Comparison of ENCODE assay signal across 22 cellular contexts in the genomic region with DNA sequence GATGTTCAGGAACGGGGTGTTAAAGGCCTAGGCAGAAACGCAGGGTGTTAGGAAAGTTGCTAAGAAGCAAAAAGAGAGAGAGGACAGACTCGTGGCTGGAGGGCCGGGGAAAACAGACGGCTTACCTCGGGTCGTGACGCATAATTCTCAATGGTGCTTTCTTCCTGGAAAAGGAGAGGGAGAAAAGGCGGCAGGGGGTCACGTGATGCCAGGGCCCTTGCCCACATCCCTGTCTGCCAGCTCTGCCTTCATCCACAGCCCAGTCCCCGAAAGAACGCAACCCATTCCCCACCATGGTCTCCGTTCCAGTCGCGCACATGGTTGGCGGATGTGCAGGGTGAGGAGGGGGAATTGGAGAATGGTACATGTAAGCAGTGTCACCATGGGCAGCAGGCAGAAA. TPM values are rescaled to one million over a fixed set of nuclear protein-coding genes. Genes with fewer than 3 reads are reported as not detected.
A peak's percentile ranks its signal among the peaks of the same experiment; 100 is the strongest.
DNase-seq lines count a peak whose midpoint lies in the region; ATAC-seq, FAIRE-seq and TF ChIP-seq lines count a peak whose summit lies in the region.
"Had no signal": no experiment of that assay in that cellular context is flagged by ENCODE, and none has a peak within 500 bp of the region (broad histone marks: within the 10 kb centered on the region; RNA-seq: fewer than 3 reads in every experiment).

No MANE protein-coding gene starts in this region.

- no peaks in the 10 kb centered on the region for H3K79me2 ChIP-seq in mesendoderm (ENCODE audit: control insufficient read depth, insufficient read depth, low read length)

- H3K9me3 ChIP-seq in A549 (no peaks in the 10 kb centered on the region), suprapubic skin (no peaks in the 10 kb centered on the region), A673 (ENCODE audit: low read depth, low read length, poor library complexity, severe bottlenecking) (no peaks in the 10 kb centered on the region)
- H3K9me3 ChIP-seq: BLaER1 had no signal

- WGBS in A549 (ENCODE audit: missing lambda C conversion rate): 50% methylated on average over 16 of the region's 16 CpGs
- no CpG with 5 or more reads among the region's 16 CpGs for WGBS in mesendoderm (ENCODE audit: extremely low coverage, insufficient coverage, low lambda C conversion rate)
- 82% methylated on average over 16 of the region's 16 CpGs for WGBS in suprapubic skin

- H2BK5ac ChIP-seq in mesendoderm (ENCODE audit: low read length): no peak overlapping the region

- H3K4me2 ChIP-seq in A549 (no peak overlapping the region), mesendoderm (ENCODE audit: low read length) (no peak overlapping the region)
- H3K4me2 ChIP-seq: BLaER1 had no signal

- no peaks in the 10 kb centered on the region for H3K36me3 ChIP-seq in mesendoderm (ENCODE audit: control insufficient read depth, insufficient read depth, low read length)
- no peaks in the 10 kb centered on the region for H3K36me3 ChIP-seq in suprapubic skin
- H3K36me3 ChIP-seq in A673 (ENCODE audit: insufficient read depth, low read length, poor library complexity, severe bottlenecking): no peaks in the 10 kb centered on the region
- H3K36me3 ChIP-seq: BLaER1 had no signal

- no peak overlapping the region for H3K4me3 ChIP-seq in A549
- no peak overlapping the region for H3K4me3 ChIP-seq in mesendoderm (ENCODE audit: low read length)
- peak overlapping the region; percentile 21 for H3K4me3 ChIP-seq in suprapubic skin
- H3K4me3 ChIP-seq in A673 (ENCODE audit: low read depth, low read length, poor library complexity, severe bottlenecking): no peak overlapping the region
- H3K4me3 ChIP-seq: BLaER1 had no signal

- no peak overlapping the region for H4K8ac ChIP-seq in mesendoderm (ENCODE audit: low read depth, low read length)

- no peak overlapping the region for H3K9ac ChIP-seq in mesendoderm (ENCODE audit: low read length)
- H3K9ac ChIP-seq: BLaER1 had no signal

- TF ChIP-seq EP300 in A549 (IDR thresholded peaks at IDR 0.05) (no peak), Ishikawa (IDR thresholded peaks at IDR 0.05; ENCODE audit: borderline replicate concordance) (no peak), suprapubic skin (IDR thresholded peaks at IDR 0.05) (no peak)

- TF ChIP-seq POLR2A in A549 (IDR thresholded peaks at IDR 0.05; ENCODE audit: low read length) (no peak), suprapubic skin (IDR thresholded peaks at IDR 0.05) (no peak)

- H2BK120ac ChIP-seq in mesendoderm (ENCODE audit: low read depth, low read length): no peak overlapping the region

- BruUV-seq in A673 (replicated peaks; lab: Mats Ljungman, UMichigan): no TSS peak

- H2AK5ac ChIP-seq in mesendoderm (ENCODE audit: low read length): peak overlapping the region; percentile 90

- H4K5ac ChIP-seq in mesendoderm (ENCODE audit: low read length): no peak overlapping the region

- TF ChIP-seq RAD21 in A549 (conservative IDR thresholded peaks at IDR 0.05 in 1 of 2, IDR thresholded peaks at IDR 0.05 in 1 of 2) (no peak), Ishikawa (IDR thresholded peaks at IDR 0.05; ENCODE audit: low read depth) (no peak)

- POLR2A ChIA-PET in A549 (lab: Yijun Ruan, JAX) (no interaction called here), A673 (lab: Charles Lee; ENCODE audit: low non-redundant PET) (no interaction called here)

- no peak for FAIRE-seq in A549 (lab: Jason Lieb, UNC)
- FAIRE-seq: A204.1, GM12892, GM18507, H1, HepG2 had no signal

- ATAC-seq in A549: no peak
- no peak for ATAC-seq in Right ventricle myocardium superior (ENCODE audit: poor library complexity)
- ATAC-seq: HepG2 had no signal

- H3K4me1 ChIP-seq in A549: no peaks in the 10 kb centered on the region
- no peaks in the 10 kb centered on the region for H3K4me1 ChIP-seq in mesendoderm (ENCODE audit: control insufficient read depth, low read depth, low read length)
- peaks cover 34% of the 10 kb centered on the region for H3K4me1 ChIP-seq in suprapubic skin
- no peaks in the 10 kb centered on the region for H3K4me1 ChIP-seq in A673 (ENCODE audit: insufficient read depth, low read length, poor library complexity, severe bottlenecking)

- no peak overlapping the region for H3K4ac ChIP-seq in mesendoderm (ENCODE audit: low read depth, low read length)

- TF ChIP-seq CTCF in A549 (IDR thresholded peaks at IDR 0.05) (no peak), suprapubic skin (IDR thresholded peaks at IDR 0.05) (no peak), A673 (conservative IDR thresholded peaks at IDR 0.05; ENCODE audit: low read depth, low read length) (no peak)

- no peak overlapping the region for H3K18ac ChIP-seq in mesendoderm (ENCODE audit: low read length)

- H3K23ac ChIP-seq in mesendoderm (ENCODE audit: low read length): no peak overlapping the region

- no peak overlapping the region for H3K27ac ChIP-seq in A549
- no peak overlapping the region for H3K27ac ChIP-seq in mesendoderm (ENCODE audit: low read depth, low read length)
- no peak overlapping the region for H3K27ac ChIP-seq in suprapubic skin
- H3K27ac ChIP-seq in A673 (ENCODE audit: low read depth, low read length, poor library complexity, severe bottlenecking): no peak overlapping the region
- H3K27ac ChIP-seq: BLaER1 had no signal

- no peaks in the 10 kb centered on the region for H3K79me1 ChIP-seq in mesendoderm (ENCODE audit: low read length)

- CTCF ChIA-PET in A549 (lab: Yijun Ruan, JAX) (interaction anchor here (0.8 to 10.4 kb wide), 7 partner anchors 7 to 136 kb away, joined by 3 to 256 read pairs (median 23); a partner anchor contains a TSS), A673 (lab: Charles Lee) (no interaction called here)

- H3K27me3 ChIP-seq in mesendoderm (ENCODE audit: insufficient read depth, low read length, poor library complexity) (no peaks in the 10 kb centered on the region), suprapubic skin (peaks cover 11% of the 10 kb centered on the region), A673 (replicated peaks; ENCODE audit: insufficient read depth, low read depth, low read length, poor library complexity) (peaks cover 60% of the 10 kb centered on the region)
- H3K27me3 ChIP-seq: BLaER1 had no signal

- no peak overlapping the region for H3K56ac ChIP-seq in mesendoderm (ENCODE audit: low read length)

- intact Hi-C loops in A673 (cut with micrococcal nuclease; ENCODE audit: unreplicated experiment): no loop called here
- intact Hi-C loops in Right ventricle myocardium superior (cut with DNase I): no loop called here

- H2BK15ac ChIP-seq in mesendoderm (replicated peaks; ENCODE audit: low read depth): no peak overlapping the region

- DNase-seq in A549 (ENCODE audit: low read depth in 1 of 2, low spot score in 1 of 2) (no peak), mesendoderm (no peak), suprapubic skin (ENCODE audit: low spot score in 2 of 2) (no peak), A673 (ENCODE audit: low spot score) (no peak), Right ventricle myocardium superior (no peak), NAMALWA (ENCODE audit: low spot score) (no peak)
- DNase-seq: CD4-positive, alpha-beta memory T cell; DMS153; DMS79; GDM1; H9 had no signal

RNA-seq across cellular contexts. Expression of a gene that starts 1.6 kb away (rescaled TPM):
- polyA plus RNA-seq in A549 (2011; rRNA removed) (not detected in 2 replicates), A549 (2017; fragmentation: RNase III; extraction: RNeasy Plus Mini Kit Qiagen cat#74134 plus additional on column Dnase treatment) (not detected in 3 replicates)
- polyA plus RNA-seq in A549 (2012; cell fraction: cytosol; rRNA removed): not detected in 2 replicates
- not detected in 2 replicates for polyA plus RNA-seq in A549 (2012; cell fraction: nucleus; rRNA removed)
- polyA minus RNA-seq in A549 (2011; rRNA and poly(A)+ RNA removed): not detected in 2 replicates
- 1.7 TPM for polyA plus RNA-seq in mesendoderm (2013, experiment 1 of 2)
- polyA plus RNA-seq in mesendoderm (2013, experiment 2 of 2): 1.7 TPM
- total RNA-seq in suprapubic skin (over 10,000 TPM in 2 of 4 donors, 1,000 to 10,000 TPM in 2; 1,056 to 12,237 (median 8,197) TPM), A673 (2021) (not detected in 2 replicates), Right ventricle myocardium superior (not detected)
- total RNA-seq: CD4-positive, alpha-beta memory T cell; Daoy had no signal
- polyA plus RNA-seq: AG04450; CD14-positive monocyte; CD4-positive, alpha-beta memory T cell; IgD-negative memory B cell had no signal

RNA-seq across cellular contexts. Expression of a gene that starts 24.8 kb away (rescaled TPM):
- polyA plus RNA-seq in A549 (2011; rRNA removed): 18.0 and 21.5 TPM in 2 replicates
- 5.7 and 7.9 TPM in 2 replicates for polyA plus RNA-seq in A549 (2012; cell fraction: cytosol; rRNA removed)
- 5.5 and 8.3 TPM in 2 replicates for polyA plus RNA-seq in A549 (2012; cell fraction: nucleus; rRNA removed)
- 37.0 to 41.6 TPM (median 40.6 TPM) in 3 replicates for polyA plus RNA-seq in A549 (2017; fragmentation: RNase III; extraction: RNeasy Plus Mini Kit Qiagen cat#74134 plus additional on column Dnase treatment)
- polyA minus RNA-seq in A549 (2011; rRNA and poly(A)+ RNA removed): 8.1 and 12.2 TPM in 2 replicates
- 602 TPM for polyA plus RNA-seq in mesendoderm (2013, experiment 1 of 2)
- 595 TPM for polyA plus RNA-seq in mesendoderm (2013, experiment 2 of 2)
- 1,000 to 10,000 TPM; 2,237 to 6,229 (median 5,437) TPM for total RNA-seq in suprapubic skin
- not detected in 2 replicates for total RNA-seq in A673 (2021)
- 3.6 TPM for total RNA-seq in Right ventricle myocardium superior
- polyA plus RNA-seq: CD14-positive monocyte had no signal

RNA-seq across cellular contexts. Expression of a gene that starts 39.4 kb away (rescaled TPM):
- 0.28 TPM in 2 replicates for polyA plus RNA-seq in A549 (2011; rRNA removed)
- polyA plus RNA-seq in A549 (2012; cell fraction: cytosol; rRNA removed): 0.21 and 0.57 TPM in 2 replicates
- 0.18 and 0.44 TPM in 2 replicates for polyA plus RNA-seq in A549 (2012; cell fraction: nucleus; rRNA removed)
- polyA plus RNA-seq in A549 (2017; fragmentation: RNase III; extraction: RNeasy Plus Mini Kit Qiagen cat#74134 plus additional on column Dnase treatment): 0.67 to 1.1 TPM (median 0.89 TPM) in 3 replicates
- polyA minus RNA-seq in A549 (2011; rRNA and poly(A)+ RNA removed): 0.25 and 0.39 TPM in 2 replicates
- not detected for polyA plus RNA-seq in mesendoderm (2013, experiment 1 of 2)
- not detected for polyA plus RNA-seq in mesendoderm (2013, experiment 2 of 2)
- total RNA-seq in suprapubic skin: 1,000 to 10,000 TPM in 3 of 4 donors, 100 to 1,000 TPM in 1; 308 to 1,594 (median 1,430) TPM
- not detected in 2 replicates for total RNA-seq in A673 (2021)
- not detected for total RNA-seq in Right ventricle myocardium superior
- total RNA-seq: CD4-positive, alpha-beta memory T cell; H1; HepG2 had no signal
- polyA plus RNA-seq: CD14-positive monocyte; CD4-positive, alpha-beta memory T cell; H1; HepG2; IgD-negative memory B cell had no signal

RNA-seq across cellular contexts. Expression of a gene that starts 40.6 kb away (rescaled TPM):
- polyA plus RNA-seq in A549 (2011; rRNA removed) (0.24 and 0.30 TPM in 2 replicates), A549 (2017; fragmentation: RNase III; extraction: RNeasy Plus Mini Kit Qiagen cat#74134 plus additional on column Dnase treatment) (not detected in 3 replicates)
- polyA plus RNA-seq in A549 (2012; cell fraction: cytosol; rRNA removed): not detected in 2 replicates
- not detected in 2 replicates for polyA plus RNA-seq in A549 (2012; cell fraction: nucleus; rRNA removed)
- polyA minus RNA-seq in A549 (2011; rRNA and poly(A)+ RNA removed): 0.12 TPM in 1 of 2 replicates, not detected in the other
- not detected for polyA plus RNA-seq in mesendoderm (2013, experiment 1 of 2)
- not detected for polyA plus RNA-seq in mesendoderm (2013, experiment 2 of 2)
- total RNA-seq in suprapubic skin (under 1 TPM in 3 of 4 donors, not detected in 1; 0.29 to 0.64 (median 0.30) TPM), A673 (2021) (not detected in 2 replicates), Right ventricle myocardium superior (0.11 TPM)
- total RNA-seq: Daoy, H1, H9, HepG2 had no signal
- polyA plus RNA-seq: AG04450; CD4-positive, alpha-beta memory T cell; H1; IgD-negative memory B cell had no signal

RNA-seq across cellular contexts. Expression of a gene that starts 44.6 kb away (rescaled TPM):
- polyA plus RNA-seq in A549 (2011; rRNA removed) (not detected in 2 replicates), A549 (2017; fragmentation: RNase III; extraction: RNeasy Plus Mini Kit Qiagen cat#74134 plus additional on column Dnase treatment) (not detected in 3 replicates)
- 0.03 TPM in 1 of 2 replicates, not detected in the other for polyA plus RNA-seq in A549 (2012; cell fraction: cytosol; rRNA removed)
- not detected in 2 replicates for polyA plus RNA-seq in A549 (2012; cell fraction: nucleus; rRNA removed)
- polyA minus RNA-seq in A549 (2011; rRNA and poly(A)+ RNA removed): not detected in 2 replicates
- polyA plus RNA-seq in mesendoderm (2013, experiment 1 of 2): 0.10 TPM
- 0.03 TPM for polyA plus RNA-seq in mesendoderm (2013, experiment 2 of 2)
- total RNA-seq in suprapubic skin (1 to 10 TPM; 4.1 to 8.4 (median 6.4) TPM), A673 (2021) (not detected in 2 replicates), Right ventricle myocardium superior (not detected)
- total RNA-seq: CD4-positive, alpha-beta memory T cell; Daoy; H1; H9; HepG2 had no signal
- polyA plus RNA-seq: AG04450; CD14-positive monocyte; CD4-positive, alpha-beta memory T cell; HepG2; IgD-negative memory B cell had no signal

Comparison
In these comparisons a context has a peak if more than half of its experiments do, and no peak if none do; other contexts are left out.
1. RNA of a gene that starts 1.6 kb away (total RNA-seq): 1,056 to 12,237 TPM in suprapubic skin; not detected in A673 and not detected in Right ventricle myocardium superior (single experiment); every median in the first group is over 1,000 times any median in the second.
2. RNA of a gene that starts 24.8 kb away (total RNA-seq): 2,237 to 6,229 TPM in suprapubic skin; 3.6 TPM in Right ventricle myocardium superior (single experiment) and not detected in A673; every median in the first group is over 100 times any median in the second.
3. RNA of a gene that starts 39.4 kb away (total RNA-seq): 308 to 1,594 TPM in suprapubic skin; not detected in A673 and not detected in Right ventricle myocardium superior (single experiment); every median in the first group is over 100 times any median in the second.